Comparison of ENCODE assay signal across 7 cellular contexts in the genomic region with DNA sequence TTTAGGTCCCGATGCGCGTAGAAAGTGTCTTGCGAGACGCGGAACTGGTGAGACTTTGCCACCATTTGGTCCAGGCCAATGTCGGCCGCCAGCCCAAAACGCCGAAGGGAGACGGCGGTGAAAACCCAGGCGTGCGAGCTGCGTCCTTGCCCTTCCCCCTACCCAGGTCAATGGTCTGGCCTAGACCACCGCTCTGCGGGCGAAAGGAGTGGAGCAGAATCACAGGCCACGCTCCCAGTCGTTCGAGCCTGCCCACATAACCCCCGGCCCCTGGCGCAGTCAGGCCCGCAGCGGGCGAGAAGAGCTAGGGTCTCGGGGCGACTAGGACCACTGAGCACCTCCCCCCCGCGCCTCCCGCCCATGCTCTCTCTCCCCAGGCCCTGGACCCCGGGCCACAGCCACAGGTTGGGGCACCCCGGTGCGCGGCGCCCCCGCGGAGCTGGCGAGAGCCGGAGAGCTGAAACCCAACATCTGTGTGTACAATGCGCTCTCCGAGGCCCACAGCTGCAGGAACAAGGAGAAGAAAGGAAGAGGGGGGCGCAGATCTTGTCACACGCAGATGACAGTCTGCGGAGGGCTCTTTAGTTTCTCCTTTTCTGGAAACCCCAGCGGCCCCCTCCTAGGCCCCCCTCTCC.
DNase-seq lines count a peak whose midpoint lies in the region; ATAC-seq and TF ChIP-seq lines count a peak whose summit lies in the region.

No MANE protein-coding gene starts in this region.

- H3K36me3 ChIP-seq in HUES6 (ENCODE audit: control insufficient read depth, insufficient read depth, low read length) (no peaks in the 10 kb centered on the region), gastrocnemius medialis (no peaks in the 10 kb centered on the region)

- TF ChIP-seq CTCF in VCaP (conservative IDR thresholded peaks at IDR 0.05) (no peak), gastrocnemius medialis (IDR thresholded peaks at IDR 0.05 in 4 of 5, conservative IDR thresholded peaks at IDR 0.05 in 1 of 5) (no peak)

- DNase-seq in left ventricle myocardium superior (no peak), gastrocnemius medialis (no peak), NCI-H748 (lab: John Stamatoyannopoulos, UW; ENCODE audit: unreplicated experiment) (no peak), midbrain (lab: John Stamatoyannopoulos, UW) (no peak)

- H3K4me3 ChIP-seq in HUES6 (ENCODE audit: low read depth, low read length) (peak overlapping the region; percentile 47), gastrocnemius medialis (peak overlapping the region; percentile 34 to 49 (median 35))

- peak; percentile 10 for ATAC-seq in left ventricle myocardium superior
- ATAC-seq in gastrocnemius medialis = no peak
- no peak for ATAC-seq in HG03520 (IDR thresholded peaks at IDR 0.05; ENCODE audit: unreplicated experiment)

- in situ Hi-C loops in gastrocnemius medialis (cut with MboI; ENCODE audit: low sequenced_read_pairs in 4 of 4) = no loop called here

- H3K4me1 ChIP-seq in HUES6 (ENCODE audit: control insufficient read depth, insufficient read depth, low read length) (peaks cover 29% of the 10 kb centered on the region), gastrocnemius medialis (peaks cover 4 to 13% of the 10 kb centered on the region in 2 donors)

- intact Hi-C loops in left ventricle myocardium superior (cut with micrococcal nuclease) (no loop called here), gastrocnemius medialis (cut with DNase I; ENCODE audit: low total_unique reads) (no loop called here)

- H3K27me3 ChIP-seq in HUES6 (ENCODE audit: control insufficient read depth, insufficient read depth, low read length) = peaks cover 92% of the 10 kb centered on the region
- peaks cover 39 to 72% (median 63%) of the 10 kb centered on the region in 3 donors for H3K27me3 ChIP-seq in gastrocnemius medialis

- H3K27ac ChIP-seq in HUES6 (ENCODE audit: low read depth, low read length) (no peak overlapping the region), VCaP (peak overlapping the region; percentile 74), gastrocnemius medialis (no peak overlapping the region)

- H3K9me3 ChIP-seq in HUES6 (ENCODE audit: control insufficient read depth, insufficient read depth, low read depth, low read length) = peaks cover 3% of the 10 kb centered on the region; the same call in 1 of the 2 replicates
- H3K9me3 ChIP-seq in gastrocnemius medialis = no peaks in the 10 kb centered on the region

- TF ChIP-seq POLR2A in gastrocnemius medialis (IDR thresholded peaks at IDR 0.05) = no peak

- no peak overlapping the region for H3K9ac ChIP-seq in HUES6 (ENCODE audit: low read length)
